3 cellular contexts compared by ENCODE assay signal in genomic region chr5:174811438-174811837, GRCh38.
"Had no signal": no experiment of that assay in that cellular context is flagged by ENCODE, and none has a peak within 500 bp of the region (broad histone marks: within the 10 kb centered on the region; RNA-seq: fewer than 3 reads in every experiment).

No MANE protein-coding gene starts in this region.

- DNase-seq: GDM1, GF-D8 had no signal

- H3K4me3 ChIP-seq: GM12878 had no signal
